11 cellular contexts compared by ENCODE assay signal in the genomic region with DNA sequence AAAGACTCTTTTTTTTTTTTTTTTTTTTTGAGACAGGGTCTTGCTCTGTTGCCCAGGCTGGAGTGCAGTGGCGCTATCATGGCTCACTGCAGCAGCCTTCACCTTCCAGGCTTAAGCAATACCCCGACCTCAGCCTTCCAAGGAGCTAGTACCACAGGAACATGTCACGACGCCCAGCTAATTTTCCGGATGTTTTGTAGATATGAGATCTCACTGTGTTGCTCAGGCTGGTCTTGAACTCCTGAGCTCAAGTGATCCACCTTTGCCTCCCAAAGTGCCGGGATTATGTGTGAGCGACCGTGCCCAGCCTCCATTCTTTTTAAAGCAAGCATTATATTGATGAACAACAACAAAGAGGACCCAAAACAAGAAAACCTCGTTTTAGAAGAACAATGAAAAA.
"Had no signal": no experiment of that assay in that cellular context is flagged by ENCODE, and none has a peak within 500 bp of the region (broad histone marks: within the 10 kb centered on the region; RNA-seq: fewer than 3 reads in every experiment).

No MANE protein-coding gene starts in this region.

- H3K4me3 Mint-ChIP-seq: GM23338, H9, HFFc6 had no signal

- ATAC-seq: GM23338, HCT116 had no signal

- H3K9me3 ChIP-seq: HAP-1 had no signal

- DNase-seq: GM23248, GOT3, H7, H9, HCEC 1CT, HFFc6 had no signal

- H3K27ac Mint-ChIP-seq: GM23338, H9, HFFc6 had no signal

- H3K4me3 ChIP-seq: GM23248, GM23338, HAP-1 had no signal

- H3K36me3 ChIP-seq: HAP-1 had no signal

- H3K4me1 ChIP-seq: HAP-1 had no signal

- H3K27ac ChIP-seq: GM23248 had no signal

- H3K4me1 Mint-ChIP-seq: GM23338 had no signal

- FAIRE-seq: H1, H54 had no signal
